In genomic region chr5:142671801-142672200, GRCh38 we compare ENCODE assay signal across 15 cellular contexts. TPM values are rescaled to one million over a fixed set of nuclear protein-coding genes. Genes with fewer than 3 reads are reported as not detected.
A peak's percentile ranks its signal among the peaks of the same experiment; 100 is the strongest.
DNase-seq lines count a peak whose midpoint lies in the region; ATAC-seq lines count a peak whose summit lies in the region.
"Had no signal": no experiment of that assay in that cellular context is flagged by ENCODE, and none has a peak within 500 bp of the region (broad histone marks: within the 10 kb centered on the region; RNA-seq: fewer than 3 reads in every experiment).

No MANE protein-coding gene starts in this region.

- no peaks in the 10 kb centered on the region for H3K36me3 Mint-ChIP-seq in activated naive CD8-positive, alpha-beta T cell treated with anti-CD3 and anti-CD28 coated beads, Interleukin-2, amount 50 U/mL, for 24 hours (ENCODE audit: low read depth)

- H3K27ac Mint-ChIP-seq in activated naive CD8-positive, alpha-beta T cell treated with anti-CD3 and anti-CD28 coated beads, Interleukin-2, amount 50 U/mL, for 24 hours, result no peak overlapping the region

- no peak for ATAC-seq in activated naive CD8-positive, alpha-beta T cell treated with anti-CD3 and anti-CD28 coated beads, Interleukin-2, amount 50 U/mL, for 24 hours
- ATAC-seq in GM18519 (IDR thresholded peaks at IDR 0.05; ENCODE audit: low FRiP score, unreplicated experiment), result no peak

- no peaks in the 10 kb centered on the region for H3K4me1 Mint-ChIP-seq in activated naive CD8-positive, alpha-beta T cell treated with anti-CD3 and anti-CD28 coated beads, Interleukin-2, amount 50 U/mL, for 24 hours

- DNase-seq in AG08395 (ENCODE audit: low spot score), result peak; percentile 71
- DNase-seq in NCI-H226, result peak; percentile 76
- peak; percentile 34 for DNase-seq in epidermal melanocyte (ENCODE audit: insufficient read length, low spot score)
- DNase-seq in myocyte (ENCODE audit: low read depth), result peak; percentile 78
- no peak for DNase-seq in activated naive CD8-positive, alpha-beta T cell treated with anti-CD3 and anti-CD28 coated beads, Interleukin-2, amount 50 U/mL, for 24 hours
- no peak for DNase-seq in HT-29 (ENCODE audit: low spot score)
- no peak for DNase-seq in NOMO-1 treated with DMSO at 0.1 percent for 48 hours (lab: John Stamatoyannopoulos, UW; ENCODE audit: unreplicated experiment)
- DNase-seq: activated CD4-positive, alpha-beta T cell treated with anti-CD3 and anti-CD28 coated beads, Interleukin-2, amount 50 U/mL, for 4 hours; activated effector memory CD4-positive, alpha-beta T cell treated with anti-CD3 and anti-CD28 coated beads, Interleukin-2, amount 50 U/mL, for 16 hours; central memory CD4-positive, alpha-beta T cell; NCI-H1092; ovary; upper lobe of left lung had no signal

- no peak overlapping the region for H3K4me3 Mint-ChIP-seq in activated naive CD8-positive, alpha-beta T cell treated with anti-CD3 and anti-CD28 coated beads, Interleukin-2, amount 50 U/mL, for 24 hours

- H3K9me3 Mint-ChIP-seq in activated naive CD8-positive, alpha-beta T cell treated with anti-CD3 and anti-CD28 coated beads, Interleukin-2, amount 50 U/mL, for 24 hours, result no peaks in the 10 kb centered on the region

- H3K27me3 Mint-ChIP-seq in activated naive CD8-positive, alpha-beta T cell treated with anti-CD3 and anti-CD28 coated beads, Interleukin-2, amount 50 U/mL, for 24 hours, result no peaks in the 10 kb centered on the region

RNA-seq across cellular contexts. Expression of gene FGF1, which starts 14.1 kb away (rescaled TPM):
- 0.52 and 1.8 TPM in 2 replicates for total RNA-seq in myocyte
- 14.8 TPM for polyA plus RNA-seq in myocyte (2012)
- not detected in 2 replicates for total RNA-seq in HT-29 (2014; rRNA removed; shearing (Covaris generic))
- total RNA-seq: endothelial cell of umbilical vein had no signal
- polyA plus RNA-seq: endothelial cell of umbilical vein had no signal

Comparison
In these comparisons a context has a peak if more than half of its experiments do, and no peak if none do; other contexts are left out.
1. DNase-seq: peak in AG08395 (single experiment), NCI-H226 (single experiment), epidermal melanocyte (single experiment) and myocyte (single experiment); none in activated naive CD8-positive, alpha-beta T cell treated with anti-CD3 and anti-CD28 coated beads, Interleukin-2, amount 50 U/mL, for 24 hours (single experiment), HT-29 (single experiment) and NOMO-1 treated with DMSO at 0.1 percent for 48 hours (single experiment).